Comparison of ENCODE assay signal across 9 cellular contexts in genomic region chr5:157912621-157913325, GRCh38. TPM values are rescaled to one million over a fixed set of nuclear protein-coding genes. Genes with fewer than 3 reads are reported as not detected.
DNase-seq lines count a peak whose midpoint lies in the region; ATAC-seq lines count a peak whose summit lies in the region.
"Had no signal": no experiment of that assay in that cellular context is flagged by ENCODE, and none has a peak within 500 bp of the region (broad histone marks: within the 10 kb centered on the region; RNA-seq: fewer than 3 reads in every experiment).

No MANE protein-coding gene starts in this region.

- no peak overlapping the region for H3K27ac ChIP-seq in effector memory CD4-positive, alpha-beta T cell (ENCODE audit: insufficient read depth, low read length, poor library complexity, severe bottlenecking)

- no peaks in the 10 kb centered on the region for H3K36me3 ChIP-seq in effector memory CD4-positive, alpha-beta T cell (ENCODE audit: control insufficient read depth, insufficient read depth, low read length)

- no peaks in the 10 kb centered on the region for H3K27me3 ChIP-seq in effector memory CD4-positive, alpha-beta T cell (replicated peaks; ENCODE audit: control insufficient read depth, insufficient read depth, low read length, poor library complexity, severe bottlenecking)

- no peaks in the 10 kb centered on the region for H3K9me3 ChIP-seq in effector memory CD4-positive, alpha-beta T cell (ENCODE audit: control insufficient read depth, low read length)

- H3K4me3 ChIP-seq in effector memory CD4-positive, alpha-beta T cell (ENCODE audit: insufficient read depth, low read depth, low read length, poor library complexity, severe bottlenecking), result no peak overlapping the region

- ATAC-seq in GM18511 (IDR thresholded peaks at IDR 0.05; ENCODE audit: unreplicated experiment) (peak; percentile 97), HG02840 (IDR thresholded peaks at IDR 0.05; ENCODE audit: low FRiP score, unreplicated experiment) (peak; percentile 77)

- H3K4me1 ChIP-seq in effector memory CD4-positive, alpha-beta T cell (ENCODE audit: control insufficient read depth, insufficient read depth, low read length, poor library complexity, severe bottlenecking), result no peaks in the 10 kb centered on the region

- peak; percentile 54 for DNase-seq in NCI-H2107 (lab: John Stamatoyannopoulos, UW)
- peak; percentile 65 for DNase-seq in mucosa of gallbladder (ENCODE audit: low spot score)
- no peak for DNase-seq in GM19240 (ENCODE audit: insufficient read length, low spot score)
- no peak for DNase-seq in NCI-H1048 (lab: John Stamatoyannopoulos, UW)
- DNase-seq in effector memory CD4-positive, alpha-beta T cell, result no peak
- DNase-seq in OCI-M1 (lab: John Stamatoyannopoulos, UW), result no peak
- DNase-seq: activated gamma-delta T cell had no signal

RNA-seq across cellular contexts. Expression of gene CLINT1, which starts 53.8 kb away (rescaled TPM):
- total RNA-seq in mucosa of gallbladder, result 166 TPM

Comparison
In these comparisons a context has a peak if more than half of its experiments do, and no peak if none do; other contexts are left out.
1. DNase-seq: peak in NCI-H2107 (single experiment) and mucosa of gallbladder (single experiment); none in GM19240 (single experiment), NCI-H1048 (single experiment), effector memory CD4-positive, alpha-beta T cell (0 of 3) and OCI-M1 (single experiment).